2 cellular contexts compared by ENCODE assay signal in the genomic region with DNA sequence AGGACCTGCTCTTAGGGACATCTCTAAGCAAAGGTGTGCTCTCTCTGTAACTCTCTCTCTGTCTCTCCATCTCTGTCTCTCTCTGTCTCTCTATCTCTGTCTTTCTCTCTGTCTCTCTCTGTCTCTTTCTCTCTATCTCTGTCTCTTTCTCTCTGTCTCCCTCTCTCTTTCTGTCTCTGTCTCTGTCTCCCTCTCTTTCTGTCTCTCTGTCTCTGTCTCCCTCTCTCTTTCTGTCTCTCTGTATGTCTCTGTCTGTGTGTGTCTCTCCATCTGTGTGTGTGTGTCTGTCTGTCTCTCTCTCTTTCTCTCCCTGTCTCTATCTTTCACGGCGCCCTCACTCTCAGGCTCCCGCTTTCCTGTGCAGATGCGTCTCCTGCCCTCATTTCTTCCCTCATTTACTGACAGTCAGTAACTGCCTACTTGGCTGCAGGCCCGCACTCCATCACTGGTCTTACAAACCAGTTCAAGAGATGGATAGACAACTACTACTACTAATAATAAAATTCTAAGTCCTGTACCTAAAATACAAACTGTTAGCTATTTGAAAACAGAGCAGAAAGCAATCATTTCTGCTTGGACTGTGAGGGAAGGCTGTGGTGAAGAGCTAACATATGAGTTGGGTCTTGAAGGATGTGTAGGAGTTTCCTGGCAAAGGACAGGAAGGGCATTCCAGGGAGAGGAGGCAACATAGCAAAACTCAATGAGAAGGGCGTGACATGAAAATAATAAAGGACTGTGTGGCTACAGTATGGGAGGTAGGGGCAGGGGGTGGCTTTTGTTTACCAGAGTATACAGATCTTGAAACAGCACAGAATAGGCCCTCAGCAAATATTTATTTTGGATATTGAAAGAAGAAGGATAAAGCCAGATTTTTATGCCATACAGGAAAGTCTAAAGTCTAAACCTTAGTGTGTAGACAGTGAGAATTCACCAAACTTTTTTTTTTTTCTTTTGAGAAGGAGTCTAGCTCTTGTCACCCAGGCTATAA.
TF ChIP-seq lines count a peak whose summit lies in the region.

No MANE protein-coding gene starts in this region.

TF ChIP-seq in SK-N-SH, 30 proteins besides CTCF, POLR2A, EP300 and RAD21 (continued from another document):
- TF ChIP-seq, protein P1, sequence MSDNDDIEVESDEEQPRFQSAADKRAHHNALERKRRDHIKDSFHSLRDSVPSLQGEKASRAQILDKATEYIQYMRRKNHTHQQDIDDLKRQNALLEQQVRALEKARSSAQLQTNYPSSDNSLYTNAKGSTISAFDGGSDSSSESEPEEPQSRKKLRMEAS (IDR thresholded peaks at IDR 0.05; ENCODE audit: low read depth) = no peak
- TF ChIP-seq MXI1 (IDR thresholded peaks at IDR 0.05; ENCODE audit: low read depth, low read length) = no peak
- no peak for TF ChIP-seq SIN3A (IDR thresholded peaks at IDR 0.05; ENCODE audit: borderline replicate concordance, low read depth, low read length)
- no peak for TF ChIP-seq FOXM1 (IDR thresholded peaks at IDR 0.05; ENCODE audit: low read depth)

TF ChIP-seq in HEK293, 187 proteins besides CTCF, POLR2A, EP300 and RAD21 (continued from another document):
- TF ChIP-seq, protein P2, sequence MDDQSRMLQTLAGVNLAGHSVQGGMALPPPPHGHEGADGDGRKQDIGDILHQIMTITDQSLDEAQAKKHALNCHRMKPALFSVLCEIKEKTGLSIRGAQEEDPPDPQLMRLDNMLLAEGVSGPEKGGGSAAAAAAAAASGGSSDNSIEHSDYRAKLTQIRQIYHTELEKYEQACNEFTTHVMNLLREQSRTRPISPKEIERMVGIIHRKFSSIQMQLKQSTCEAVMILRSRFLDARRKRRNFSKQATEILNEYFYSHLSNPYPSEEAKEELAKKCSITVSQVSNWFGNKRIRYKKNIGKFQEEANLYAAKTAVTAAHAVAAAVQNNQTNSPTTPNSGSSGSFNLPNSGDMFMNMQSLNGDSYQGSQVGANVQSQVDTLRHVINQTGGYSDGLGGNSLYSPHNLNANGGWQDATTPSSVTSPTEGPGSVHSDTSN (CRISPR knock-in tag; IDR thresholded peaks at IDR 0.05) = no peak
- TF ChIP-seq, protein P3, sequence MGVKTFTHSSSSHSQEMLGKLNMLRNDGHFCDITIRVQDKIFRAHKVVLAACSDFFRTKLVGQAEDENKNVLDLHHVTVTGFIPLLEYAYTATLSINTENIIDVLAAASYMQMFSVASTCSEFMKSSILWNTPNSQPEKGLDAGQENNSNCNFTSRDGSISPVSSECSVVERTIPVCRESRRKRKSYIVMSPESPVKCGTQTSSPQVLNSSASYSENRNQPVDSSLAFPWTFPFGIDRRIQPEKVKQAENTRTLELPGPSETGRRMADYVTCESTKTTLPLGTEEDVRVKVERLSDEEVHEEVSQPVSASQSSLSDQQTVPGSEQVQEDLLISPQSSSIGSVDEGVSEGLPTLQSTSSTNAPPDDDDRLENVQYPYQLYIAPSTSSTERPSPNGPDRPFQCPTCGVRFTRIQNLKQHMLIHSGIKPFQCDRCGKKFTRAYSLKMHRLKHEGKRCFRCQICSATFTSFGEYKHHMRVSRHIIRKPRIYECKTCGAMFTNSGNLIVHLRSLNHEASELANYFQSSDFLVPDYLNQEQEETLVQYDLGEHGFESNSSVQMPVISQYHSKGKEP (tag by site-specific recombination; IDR thresholded peaks at IDR 0.05) = no peak
- TF ChIP-seq ZNF366 (tag by site-specific recombination; conservative IDR thresholded peaks at IDR 0.05) (peak; percentile 61), ZNF776 (tag by site-specific recombination; IDR thresholded peaks at IDR 0.05; ENCODE audit: borderline replicate concordance) (peak; percentile 81; the same call in 1 of the 2 replicates), KLF1 (tag by site-specific recombination; IDR thresholded peaks at IDR 0.05) (peak; percentile 79), MZF1 (tag by site-specific recombination; IDR thresholded peaks at IDR 0.05; ENCODE audit: borderline replicate concordance) (no peak), ZNF214 (tag by site-specific recombination; IDR thresholded peaks at IDR 0.05; ENCODE audit: borderline replicate concordance) (no peak), ZNF416 (tag by site-specific recombination; IDR thresholded peaks at IDR 0.05) (no peak), ZFP69B (tag by site-specific recombination; IDR thresholded peaks at IDR 0.05) (no peak), ZNF677 (tag by site-specific recombination; IDR thresholded peaks at IDR 0.05) (no peak), ZNF596 (tag by site-specific recombination; IDR thresholded peaks at IDR 0.05) (peak; percentile 83), KLF8 (tag by site-specific recombination; IDR thresholded peaks at IDR 0.05) (no peak), OSR2 (tag by site-specific recombination; IDR thresholded peaks at IDR 0.05) (no peak), ZNF202 (tag by site-specific recombination; IDR thresholded peaks at IDR 0.05; ENCODE audit: borderline replicate concordance) (0 out of 2 replicates have a peak, but pooled peaks have one; percentile 29), ZNF266 (tag by site-specific recombination; IDR thresholded peaks at IDR 0.05; ENCODE audit: low read depth) (no peak; the same call in none of the 2 replicates), ZNF660 (tag by site-specific recombination; IDR thresholded peaks at IDR 0.05) (no peak), ZNF561 (tag by site-specific recombination; IDR thresholded peaks at IDR 0.05; ENCODE audit: borderline replicate concordance) (no peak), ZNF514 (tag by site-specific recombination; IDR thresholded peaks at IDR 0.05) (no peak), ZNF174 (tag by site-specific recombination; IDR thresholded peaks at IDR 0.05) (no peak), ZNF777 (tag by site-specific recombination; IDR thresholded peaks at IDR 0.05; ENCODE audit: borderline replicate concordance) (no peak), ZNF626 (tag by site-specific recombination; IDR thresholded peaks at IDR 0.05) (no peak), ZFP3 (tag by site-specific recombination; IDR thresholded peaks at IDR 0.05; ENCODE audit: low read depth) (peak; percentile 84), ZNF501 (tag by site-specific recombination; IDR thresholded peaks at IDR 0.05) (no peak), WT1 (tag by site-specific recombination; IDR thresholded peaks at IDR 0.05) (no peak), ZNF558 (tag by site-specific recombination; IDR thresholded peaks at IDR 0.05) (no peak), ZBTB1 (tag by site-specific recombination; IDR thresholded peaks at IDR 0.05) (no peak), SALL2 (tag by site-specific recombination; IDR thresholded peaks at IDR 0.05; ENCODE audit: borderline replicate concordance) (0 out of 2 replicates have a peak, but pooled peaks have one; percentile 21), ZNF549 (tag by site-specific recombination; IDR thresholded peaks at IDR 0.05) (no peak), ZNF132 (tag by site-specific recombination; IDR thresholded peaks at IDR 0.05; ENCODE audit: borderline replicate concordance) (no peak), KLF9 (tag by site-specific recombination; IDR thresholded peaks at IDR 0.05; ENCODE audit: low read depth) (peak; percentile 2; the same call in 1 of the 2 replicates), RBAK (tag by site-specific recombination; IDR thresholded peaks at IDR 0.05) (no peak), KLF7 (tag by site-specific recombination; IDR thresholded peaks at IDR 0.05; ENCODE audit: borderline replicate concordance) (0 out of 2 replicates have a peak, but pooled peaks have one; percentile 4)
- TF ChIP-seq, protein P4, sequence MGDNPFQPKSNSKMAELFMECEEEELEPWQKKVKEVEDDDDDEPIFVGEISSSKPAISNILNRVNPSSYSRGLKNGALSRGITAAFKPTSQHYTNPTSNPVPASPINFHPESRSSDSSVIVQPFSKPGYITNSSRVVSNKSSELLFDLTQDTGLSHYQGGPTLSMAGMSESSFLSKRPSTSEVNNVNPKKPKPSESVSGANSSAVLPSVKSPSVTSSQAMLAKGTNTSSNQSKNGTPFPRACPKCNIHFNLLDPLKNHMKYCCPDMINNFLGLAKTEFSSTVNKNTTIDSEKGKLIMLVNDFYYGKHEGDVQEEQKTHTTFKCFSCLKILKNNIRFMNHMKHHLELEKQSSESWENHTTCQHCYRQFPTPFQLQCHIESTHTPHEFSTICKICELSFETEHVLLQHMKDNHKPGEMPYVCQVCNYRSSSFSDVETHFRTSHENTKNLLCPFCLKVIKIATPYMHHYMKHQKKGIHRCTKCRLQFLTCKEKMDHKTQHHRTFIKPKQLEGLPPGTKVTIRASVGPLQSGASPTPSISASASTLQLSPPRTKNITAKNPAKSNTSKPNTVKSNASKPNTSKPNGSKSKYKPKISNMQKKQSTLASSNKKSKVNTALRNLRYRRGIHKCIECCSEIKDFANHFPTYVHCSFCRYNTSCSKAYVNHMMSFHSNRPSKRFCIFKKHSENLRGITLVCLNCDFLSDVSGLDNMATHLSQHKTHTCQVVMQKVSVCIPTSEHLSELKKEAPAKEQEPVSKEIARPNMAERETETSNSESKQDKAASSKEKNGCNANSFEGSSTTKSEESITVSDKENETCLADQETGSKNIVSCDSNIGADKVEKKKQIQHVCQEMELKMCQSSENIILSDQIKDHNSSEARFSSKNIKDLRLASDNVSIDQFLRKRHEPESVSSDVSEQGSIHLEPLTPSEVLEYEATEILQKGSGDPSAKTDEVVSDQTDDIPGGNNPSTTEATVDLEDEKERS (tag by site-specific recombination; IDR thresholded peaks at IDR 0.05) = no peak
- TF ChIP-seq, protein P5, sequence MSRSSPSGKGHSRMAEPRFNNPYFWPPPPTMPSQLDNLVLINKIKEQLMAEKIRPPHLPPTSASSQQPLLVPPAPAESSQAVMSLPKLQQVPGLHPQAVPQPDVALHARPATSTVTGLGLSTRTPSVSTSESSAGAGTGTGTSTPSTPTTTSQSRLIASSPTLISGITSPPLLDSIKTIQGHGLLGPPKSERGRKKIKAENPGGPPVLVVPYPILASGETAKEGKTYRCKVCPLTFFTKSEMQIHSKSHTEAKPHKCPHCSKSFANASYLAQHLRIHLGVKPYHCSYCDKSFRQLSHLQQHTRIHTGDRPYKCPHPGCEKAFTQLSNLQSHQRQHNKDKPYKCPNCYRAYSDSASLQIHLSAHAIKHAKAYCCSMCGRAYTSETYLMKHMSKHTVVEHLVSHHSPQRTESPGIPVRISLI (tag by site-specific recombination; IDR thresholded peaks at IDR 0.05) = no peak
- TF ChIP-seq, protein P6, sequence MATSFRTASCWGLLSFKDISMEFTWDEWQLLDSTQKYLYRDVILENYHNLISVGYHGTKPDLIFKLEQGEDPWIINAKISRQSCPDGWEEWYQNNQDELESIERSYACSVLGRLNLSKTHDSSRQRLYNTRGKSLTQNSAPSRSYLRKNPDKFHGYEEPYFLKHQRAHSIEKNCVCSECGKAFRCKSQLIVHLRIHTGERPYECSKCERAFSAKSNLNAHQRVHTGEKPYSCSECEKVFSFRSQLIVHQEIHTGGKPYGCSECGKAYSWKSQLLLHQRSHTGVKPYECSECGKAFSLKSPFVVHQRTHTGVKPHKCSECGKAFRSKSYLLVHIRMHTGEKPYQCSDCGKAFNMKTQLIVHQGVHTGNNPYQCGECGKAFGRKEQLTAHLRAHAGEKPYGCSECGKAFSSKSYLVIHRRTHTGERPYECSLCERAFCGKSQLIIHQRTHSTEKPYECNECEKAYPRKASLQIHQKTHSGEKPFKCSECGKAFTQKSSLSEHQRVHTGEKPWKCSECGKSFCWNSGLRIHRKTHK (tag by site-specific recombination; IDR thresholded peaks at IDR 0.05) = no peak
- TF ChIP-seq, protein P7, sequence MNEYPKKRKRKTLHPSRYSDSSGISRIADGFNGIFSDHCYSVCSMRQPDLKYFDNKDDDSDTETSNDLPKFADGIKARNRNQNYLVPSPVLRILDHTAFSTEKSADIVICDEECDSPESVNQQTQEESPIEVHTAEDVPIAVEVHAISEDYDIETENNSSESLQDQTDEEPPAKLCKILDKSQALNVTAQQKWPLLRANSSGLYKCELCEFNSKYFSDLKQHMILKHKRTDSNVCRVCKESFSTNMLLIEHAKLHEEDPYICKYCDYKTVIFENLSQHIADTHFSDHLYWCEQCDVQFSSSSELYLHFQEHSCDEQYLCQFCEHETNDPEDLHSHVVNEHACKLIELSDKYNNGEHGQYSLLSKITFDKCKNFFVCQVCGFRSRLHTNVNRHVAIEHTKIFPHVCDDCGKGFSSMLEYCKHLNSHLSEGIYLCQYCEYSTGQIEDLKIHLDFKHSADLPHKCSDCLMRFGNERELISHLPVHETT (tag by site-specific recombination; IDR thresholded peaks at IDR 0.05) = no peak
- TF ChIP-seq, protein P8, sequence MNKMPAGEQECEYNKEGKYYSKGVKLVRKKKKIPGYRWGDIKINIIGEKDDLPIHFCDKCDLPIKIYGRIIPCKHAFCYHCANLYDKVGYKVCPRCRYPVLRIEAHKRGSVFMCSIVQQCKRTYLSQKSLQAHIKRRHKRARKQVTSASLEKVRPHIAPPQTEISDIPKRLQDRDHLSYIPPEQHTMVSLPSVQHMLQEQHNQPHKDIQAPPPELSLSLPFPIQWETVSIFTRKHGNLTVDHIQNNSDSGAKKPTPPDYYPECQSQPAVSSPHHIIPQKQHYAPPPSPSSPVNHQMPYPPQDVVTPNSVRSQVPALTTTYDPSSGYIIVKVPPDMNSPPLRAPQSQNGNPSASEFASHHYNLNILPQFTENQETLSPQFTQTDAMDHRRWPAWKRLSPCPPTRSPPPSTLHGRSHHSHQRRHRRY (tag by site-specific recombination; IDR thresholded peaks at IDR 0.05) = no peak
